ENCODE assay signal across 19 cellular contexts in genomic region chr5:38932854-38933408, GRCh38.
DNase-seq lines count a peak whose midpoint lies in the region; ATAC-seq, FAIRE-seq and TF ChIP-seq lines count a peak whose summit lies in the region.
"Had no signal": no experiment of that assay in that cellular context is flagged by ENCODE, and none has a peak within 500 bp of the region (broad histone marks: within the 10 kb centered on the region; RNA-seq: fewer than 3 reads in every experiment).

No MANE protein-coding gene starts in this region.

- H3K27ac ChIP-seq in IMR-90 (ENCODE audit: insufficient read depth, low read length) (no peak overlapping the region), PC-3 (ENCODE audit: low read length) (no peak overlapping the region), K562 (ENCODE audit: extremely low read depth, low read depth, low read length) (no peak overlapping the region), mammary epithelial cell (ENCODE audit: insufficient read depth, low read depth, low read length) (no peak overlapping the region)
- H3K27ac ChIP-seq: C4-2B had no signal

- H2BK20ac ChIP-seq in IMR-90 (ENCODE audit: low read depth, low read length): no peak overlapping the region

- no peak overlapping the region for H3K18ac ChIP-seq in IMR-90 (ENCODE audit: low read depth, low read length)

- H3K23ac ChIP-seq in IMR-90 (ENCODE audit: low read depth, low read length): no peak overlapping the region

- ATAC-seq in IMR-90 (ENCODE audit: low read depth) (no peak), PC-3 (peak; percentile 28; the same call in 1 of the 2 replicates), K562 (peak; percentile 74), GM18520 (IDR thresholded peaks at IDR 0.05; ENCODE audit: unreplicated experiment) (no peak)
- peak; percentile 46 for ATAC-seq in stimulated activated memory B cell treated with anti-CD40 and anti-IgM and Interleukin-4, amounts not matched to agents 10 μg/mL and 1 μg/mL and 100 μg/mL, for 72 hours

- no peak overlapping the region for H2AK5ac ChIP-seq in IMR-90 (ENCODE audit: low read depth, low read length)

- H4K20me1 ChIP-seq in IMR-90 (ENCODE audit: insufficient read depth, low read length) (no peaks in the 10 kb centered on the region; the same call in 1 of the 2 replicates), PC-3 (ENCODE audit: low read length) (no peaks in the 10 kb centered on the region), K562 (replicated peaks; ENCODE audit: control insufficient read depth, insufficient read depth, low read length) (no peaks in the 10 kb centered on the region), mammary epithelial cell (ENCODE audit: insufficient read depth, low read length) (no peaks in the 10 kb centered on the region)

- intact Hi-C loops in IMR-90 (cut with micrococcal nuclease) (no loop called here), PC-3 (cut with micrococcal nuclease) (no loop called here), K562 (cut with micrococcal nuclease) (no loop called here), mammary epithelial cell (cut with micrococcal nuclease) (no loop called here)

- CTCF ChIA-PET in IMR-90 (lab: Yijun Ruan, JAX): interaction anchor here (0.6 to 1.0 kb wide), 3 partner anchors 115 to 491 kb away, joined by 3 to 4 read pairs (median 3); no protein-coding TSS in a partner anchor
- CTCF ChIA-PET in PC-3 (lab: Charles Lee): no interaction called here
- CTCF ChIA-PET in K562 (lab: Yijun Ruan, JAX; ENCODE audit: low intra/inter-chr PET ratio): no interaction called here
- CTCF ChIA-PET in mammary epithelial cell (lab: Charles Lee; ENCODE audit: low non-redundant PET): no interaction called here

- no peaks in the 10 kb centered on the region for H3K9me2 ChIP-seq in PC-3 (replicated peaks; ENCODE audit: low read length)

- H3K9me3 ChIP-seq in IMR-90 (ENCODE audit: control insufficient read depth, insufficient read depth, low read length) (no peaks in the 10 kb centered on the region), PC-3 (ENCODE audit: low read length) (no peaks in the 10 kb centered on the region), K562 (replicated peaks; ENCODE audit: control insufficient read depth, insufficient read depth, low read depth, low read length) (no peaks in the 10 kb centered on the region), mammary epithelial cell (replicated peaks; ENCODE audit: insufficient read depth, low read length) (no peaks in the 10 kb centered on the region)
- H3K9me3 ChIP-seq: Caco-2 had no signal

- H2AFZ ChIP-seq in IMR-90 (replicated peaks; ENCODE audit: low read length, poor library complexity) (no peak overlapping the region), PC-3 (ENCODE audit: low read length) (no peak overlapping the region), K562 (ENCODE audit: low read depth, low read length) (no peak overlapping the region), mammary epithelial cell (ENCODE audit: low read depth, low read length) (no peak overlapping the region)

- no peaks in the 10 kb centered on the region for H3K4me1 Mint-ChIP-seq in stimulated activated memory B cell treated with anti-CD40 and anti-IgM and Interleukin-4, amounts not matched to agents 10 μg/mL and 1 μg/mL and 100 μg/mL, for 72 hours

- no peak overlapping the region for H4K91ac ChIP-seq in IMR-90 (ENCODE audit: insufficient read depth, low read depth, low read length)

- H3K4me2 ChIP-seq in IMR-90 (ENCODE audit: low read depth, low read length): no peak overlapping the region
- no peak overlapping the region for H3K4me2 ChIP-seq in PC-3 (ENCODE audit: low read length)
- H3K4me2 ChIP-seq in K562 (ENCODE audit: insufficient read depth, low read length): peak overlapping the region; percentile 15; the same call in 1 of the 2 replicates
- H3K4me2 ChIP-seq in mammary epithelial cell (ENCODE audit: insufficient read depth, low read depth, low read length): no peak overlapping the region

- H3K36me3 ChIP-seq in IMR-90 (ENCODE audit: control insufficient read depth, insufficient read depth, low read length) (peaks cover 54% of the 10 kb centered on the region), PC-3 (ENCODE audit: low read depth, low read length) (peaks cover 19% of the 10 kb centered on the region; the same call in 1 of the 2 replicates), K562 (ENCODE audit: control insufficient read depth, insufficient read depth, low read length) (no peaks in the 10 kb centered on the region), mammary epithelial cell (ENCODE audit: insufficient read depth, low read length) (peaks cover 31% of the 10 kb centered on the region)

- no peak for TF ChIP-seq EP300 in K562 (IDR thresholded peaks at IDR 0.05; ENCODE audit: low read length)

- H3K9me1 ChIP-seq in IMR-90 (ENCODE audit: insufficient read depth, low read length) (peaks cover 16% of the 10 kb centered on the region), K562 (ENCODE audit: control insufficient read depth, insufficient read depth, low read length) (no peaks in the 10 kb centered on the region)

- H3K27me3 ChIP-seq in IMR-90 (ENCODE audit: control insufficient read depth, insufficient read depth, low read length): no peaks in the 10 kb centered on the region
- H3K27me3 ChIP-seq in PC-3 (ENCODE audit: low read length): no peaks in the 10 kb centered on the region
- H3K27me3 ChIP-seq in K562 (ENCODE audit: control insufficient read depth in 2 of 2, insufficient read depth in 2 of 2, low read length in 2 of 2): 0 out of 5 replicates have a peak, but pooled peaks cover 0 to 4% of the 10 kb centered on the region in 2 experiments
- H3K27me3 ChIP-seq in mammary epithelial cell (ENCODE audit: insufficient read depth, low read length): no peaks in the 10 kb centered on the region

- DNase-seq in IMR-90: no peak
- DNase-seq in PC-3: no peak
- DNase-seq in K562 (ENCODE audit: extremely low read depth in 1 of 4, low spot score in 3 of 4): peak in 3 of 4 experiments; percentile 24 to 66 (median 30)
- no peak for DNase-seq in mammary epithelial cell
- no peak for DNase-seq in NCI-H1436 (lab: John Stamatoyannopoulos, UW)
- DNase-seq: AML-193; Caco-2; CD4-positive, alpha-beta T cell; GDM1; H9 had no signal

- H3K56ac ChIP-seq in IMR-90 (ENCODE audit: extremely low read depth, insufficient read depth, low read length): no peak overlapping the region

- H3K14ac ChIP-seq in IMR-90 (replicated peaks; ENCODE audit: low read depth, low read length): no peak overlapping the region

- no peak overlapping the region for H3K27ac Mint-ChIP-seq in stimulated activated memory B cell treated with anti-CD40 and anti-IgM and Interleukin-4, amounts not matched to agents 10 μg/mL and 1 μg/mL and 100 μg/mL, for 72 hours
- H3K27ac Mint-ChIP-seq: CD4-positive, alpha-beta T cell; H9 had no signal

- no peak for TF ChIP-seq POLR2A in IMR-90 (IDR thresholded peaks at IDR 0.05; ENCODE audit: low read depth, low read length)
- TF ChIP-seq POLR2A in K562 (conservative IDR thresholded peaks at IDR 0.05): no peak

- no CpG with 5 or more reads among the region's 4 CpGs for WGBS in IMR-90 (ENCODE audit: extremely low coverage in 2 of 2, insufficient read length in 1 of 2), 2 experiments
- WGBS in K562 (ENCODE audit: insufficient coverage, low coverage, missing lambda C conversion rate): 10% methylated on average over 4 of the region's 4 CpGs
- WGBS in mammary epithelial cell (ENCODE audit: low coverage, missing lambda C conversion rate): 88% methylated on average over 4 of the region's 4 CpGs

- H2BK5ac ChIP-seq in IMR-90 (ENCODE audit: low read depth, low read length, poor library complexity, severe bottlenecking): no peak overlapping the region

- H3K4me3 ChIP-seq in IMR-90 (ENCODE audit: insufficient read depth, low read depth, low read length) (no peak overlapping the region), PC-3 (ENCODE audit: low read length) (no peak overlapping the region), K562 (no peak overlapping the region), mammary epithelial cell (replicated peaks in 1 of 3; ENCODE audit: insufficient read depth in 1 of 3, low read depth in 2 of 3, low read length in 3 of 3) (no peak overlapping the region)

- TF ChIP-seq RAD21 in IMR-90 (IDR thresholded peaks at IDR 0.05; ENCODE audit: low read length) (no peak), K562 (CRISPR knock-in tag; conservative IDR thresholded peaks at IDR 0.05 in 1 of 2, IDR thresholded peaks at IDR 0.05 in 1 of 2) (no peak)

- no peaks in the 10 kb centered on the region for H3F3A ChIP-seq in PC-3 (ENCODE audit: low read length, unreplicated experiment)

- no peak overlapping the region for H4K5ac ChIP-seq in IMR-90 (ENCODE audit: low read depth, low read length)

- H3K79me2 ChIP-seq in PC-3 (ENCODE audit: low read length) (no peaks in the 10 kb centered on the region), K562 (ENCODE audit: control insufficient read depth, insufficient read depth, low read length) (no peaks in the 10 kb centered on the region), mammary epithelial cell (ENCODE audit: insufficient read depth, low read length) (no peaks in the 10 kb centered on the region)

- H2BK120ac ChIP-seq in IMR-90 (ENCODE audit: low read depth, low read length): no peak overlapping the region

- peaks cover 5% of the 10 kb centered on the region for H3K27me3 Mint-ChIP-seq in stimulated activated memory B cell treated with anti-CD40 and anti-IgM and Interleukin-4, amounts not matched to agents 10 μg/mL and 1 μg/mL and 100 μg/mL, for 72 hours

- no peak for TF ChIP-seq CTCF in IMR-90 (conservative IDR thresholded peaks at IDR 0.05; ENCODE audit: low read depth, low read length)
- TF ChIP-seq CTCF in PC-3 (conservative IDR thresholded peaks at IDR 0.05; ENCODE audit: low read depth, low read length): no peak
- TF ChIP-seq CTCF in K562 (IDR thresholded peaks at IDR 0.05 in 2 of 3, conservative IDR thresholded peaks at IDR 0.05 in 1 of 3; ENCODE audit: insufficient read depth in 2 of 3, low read depth in 1 of 3, low read length in 3 of 3): no peak
- TF ChIP-seq CTCF in mammary epithelial cell (conservative IDR thresholded peaks at IDR 0.05 in 1 of 2, IDR thresholded peaks at IDR 0.05 in 1 of 2; ENCODE audit: extremely low read depth in 1 of 2, insufficient read depth in 1 of 2, low read depth in 1 of 2, low read length in 2 of 2): no peak

- H3K4me3 Mint-ChIP-seq in stimulated activated memory B cell treated with anti-CD40 and anti-IgM and Interleukin-4, amounts not matched to agents 10 μg/mL and 1 μg/mL and 100 μg/mL, for 72 hours: no peak overlapping the region
- H3K4me3 Mint-ChIP-seq: CD4-positive, alpha-beta T cell; H9 had no signal

- H3K79me1 ChIP-seq in IMR-90 (ENCODE audit: low read depth in 1 of 2, low read length in 2 of 2): peaks cover 12 to 30% of the 10 kb centered on the region in 2 experiments

- H3K4me1 ChIP-seq in IMR-90 (ENCODE audit: control insufficient read depth, insufficient read depth, low read length): no peaks in the 10 kb centered on the region
- no peaks in the 10 kb centered on the region for H3K4me1 ChIP-seq in PC-3 (ENCODE audit: insufficient read depth, low read length)
- peaks cover 0 to 8% of the 10 kb centered on the region in 2 experiments; a peak in 2 of 5 replicates for H3K4me1 ChIP-seq in K562 (replicated peaks in 1 of 2; ENCODE audit: control insufficient read depth in 2 of 2, insufficient read depth in 2 of 2, low read length in 2 of 2)
- no peaks in the 10 kb centered on the region for H3K4me1 ChIP-seq in mammary epithelial cell (ENCODE audit: insufficient read depth, low read length)
- H3K4me1 ChIP-seq: Caco-2 had no signal

- no peak overlapping the region for H2BK15ac ChIP-seq in IMR-90 (ENCODE audit: low read depth, low read length)

- no peak overlapping the region for H3K4ac ChIP-seq in IMR-90 (ENCODE audit: low read depth, low read length)

- H3K9me3 Mint-ChIP-seq in stimulated activated memory B cell treated with anti-CD40 and anti-IgM and Interleukin-4, amounts not matched to agents 10 μg/mL and 1 μg/mL and 100 μg/mL, for 72 hours: no peaks in the 10 kb centered on the region
- H3K9me3 Mint-ChIP-seq: CD4-positive, alpha-beta T cell had no signal

- H3K9ac ChIP-seq in IMR-90 (ENCODE audit: low read depth, low read length): no peak overlapping the region
- H3K9ac ChIP-seq in PC-3 (ENCODE audit: low read length): no peak overlapping the region
- H3K9ac ChIP-seq in K562 (ENCODE audit: insufficient read depth in 1 of 2, low read depth in 2 of 2, low read length in 2 of 2): peak overlapping the region in 1 of 2 experiments; percentile 12; a peak in 1 of 4 replicates
- no peak overlapping the region for H3K9ac ChIP-seq in mammary epithelial cell (ENCODE audit: insufficient read depth, low read length)

- no peak for FAIRE-seq in K562 (lab: Jason Lieb, UNC)
- FAIRE-seq: A204.1, D721Med, GM12892, GM18507, H1, HepG2 had no signal

- no peak overlapping the region for H4K8ac ChIP-seq in IMR-90 (ENCODE audit: low read depth in 2 of 2, low read length in 2 of 2)

- peaks cover 15% of the 10 kb centered on the region for H3K36me3 Mint-ChIP-seq in stimulated activated memory B cell treated with anti-CD40 and anti-IgM and Interleukin-4, amounts not matched to agents 10 μg/mL and 1 μg/mL and 100 μg/mL, for 72 hours

- POLR2A ChIA-PET in IMR-90 (lab: Charles Lee; ENCODE audit: unreplicated experiment) (no interaction called here), PC-3 (lab: Charles Lee; ENCODE audit: unreplicated experiment) (interaction anchor here (0.6 kb wide), 1 partner anchor 519 kb away, joined by 5 read pairs; no protein-coding TSS in a partner anchor), K562 (lab: Yijun Ruan, JAX) (interaction anchor here (0.6 to 0.7 kb wide), 2 partner anchors 11 to 471 kb away, joined by 3 to 5 read pairs; no protein-coding TSS in a partner anchor)

- in situ Hi-C loops in IMR-90 (cut with MboI; ENCODE audit: low sequenced_read_pairs): no loop called here
- in situ Hi-C loops in K562 (cut with MboI): no loop called here
- in situ Hi-C loops in mammary epithelial cell (cut with MboI; ENCODE audit: low sequenced_read_pairs in 2 of 2): no loop called here

- no peak overlapping the region for H2AK9ac ChIP-seq in IMR-90 (replicated peaks; ENCODE audit: low read depth, low read length, poor library complexity)

- BruUV-seq in IMR-90 (replicated peaks; lab: Mats Ljungman, UMichigan) (TSS peak; percentile 65), PC-3 (replicated peaks; lab: Mats Ljungman, UMichigan) (TSS peak; percentile 23), K562 (replicated peaks; lab: Mats Ljungman, UMichigan) (no TSS peak), mammary epithelial cell (replicated peaks; lab: Mats Ljungman, UMichigan) (no TSS peak)

- dilution Hi-C loops in IMR-90 (cut with HindIII; ENCODE audit: low sequenced_read_pairs, unreplicated experiment): no loop called here
- dilution Hi-C loops in mammary epithelial cell (cut with HindIII; ENCODE audit: low sequenced_read_pairs): no loop called here

Comparison
In these comparisons a context has a peak if more than half of its experiments do, and no peak if none do; other contexts are left out.
1. ATAC-seq: peak in PC-3 (single experiment), K562 (single experiment) and stimulated activated memory B cell treated with anti-CD40 and anti-IgM and Interleukin-4, amounts not matched to agents 10 μg/mL and 1 μg/mL and 100 μg/mL, for 72 hours (single experiment); none in IMR-90 (single experiment) and GM18520 (single experiment).
2. DNase-seq: peak in K562 (3 of 4); none in IMR-90 (single experiment), PC-3 (single experiment), mammary epithelial cell (single experiment) and NCI-H1436 (single experiment).